1 cellular context compared by ENCODE assay signal in genomic region chr19:47258895-47259555, GRCh38.
TF ChIP-seq lines count a peak whose summit lies in the region.

No MANE protein-coding gene starts in this region.

TF ChIP-seq in HCT116, 20 proteins besides CTCF, POLR2A, EP300 and RAD21 (continued from another document):
- TF ChIP-seq SRF (IDR thresholded peaks at IDR 0.05; ENCODE audit: low read depth): no peak
